ENCODE assay signal across 1 cellular context in the genomic region with DNA sequence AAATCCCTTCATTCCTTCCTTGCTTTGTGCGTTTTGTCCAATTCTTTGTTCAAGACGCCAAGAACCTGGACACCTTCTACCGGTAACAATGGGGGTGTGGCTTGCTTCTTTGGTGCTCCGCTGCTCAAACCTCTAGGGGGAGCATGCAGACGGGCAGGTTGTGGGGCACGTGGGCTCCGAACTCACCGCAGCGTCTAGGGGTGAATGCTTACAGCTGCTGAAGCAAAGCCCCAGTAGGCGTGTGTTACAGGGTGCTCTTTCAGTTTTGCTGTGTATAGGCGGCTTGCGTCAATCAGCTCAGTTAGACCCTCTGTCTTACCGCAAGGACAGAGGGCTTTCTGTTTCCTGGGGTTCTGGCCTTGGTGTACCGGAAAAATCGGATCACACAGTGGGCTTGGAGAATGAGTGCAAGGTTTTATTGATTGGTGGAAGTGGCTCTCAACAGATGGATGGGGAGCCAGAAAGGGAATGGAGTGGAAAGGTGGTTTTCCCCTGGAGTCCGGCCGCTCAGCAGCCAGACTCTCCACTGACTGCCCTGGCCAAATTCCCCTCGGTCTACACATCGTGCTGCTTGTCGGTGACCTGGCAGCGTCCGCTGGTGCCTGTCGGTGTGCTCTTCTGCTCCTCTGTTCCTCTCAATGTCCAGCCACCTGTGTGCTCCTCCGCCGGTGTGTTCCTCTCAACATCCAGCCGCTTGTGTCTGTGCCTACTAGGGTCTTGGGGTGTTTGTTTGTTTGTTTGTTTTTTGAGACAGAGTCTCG.
TF ChIP-seq lines count a peak whose summit lies in the region.

No MANE protein-coding gene starts in this region.

TF ChIP-seq in GM23338, 12 proteins besides CTCF, POLR2A, EP300 and RAD21 (continued from another document):
- TF ChIP-seq, protein P1, sequence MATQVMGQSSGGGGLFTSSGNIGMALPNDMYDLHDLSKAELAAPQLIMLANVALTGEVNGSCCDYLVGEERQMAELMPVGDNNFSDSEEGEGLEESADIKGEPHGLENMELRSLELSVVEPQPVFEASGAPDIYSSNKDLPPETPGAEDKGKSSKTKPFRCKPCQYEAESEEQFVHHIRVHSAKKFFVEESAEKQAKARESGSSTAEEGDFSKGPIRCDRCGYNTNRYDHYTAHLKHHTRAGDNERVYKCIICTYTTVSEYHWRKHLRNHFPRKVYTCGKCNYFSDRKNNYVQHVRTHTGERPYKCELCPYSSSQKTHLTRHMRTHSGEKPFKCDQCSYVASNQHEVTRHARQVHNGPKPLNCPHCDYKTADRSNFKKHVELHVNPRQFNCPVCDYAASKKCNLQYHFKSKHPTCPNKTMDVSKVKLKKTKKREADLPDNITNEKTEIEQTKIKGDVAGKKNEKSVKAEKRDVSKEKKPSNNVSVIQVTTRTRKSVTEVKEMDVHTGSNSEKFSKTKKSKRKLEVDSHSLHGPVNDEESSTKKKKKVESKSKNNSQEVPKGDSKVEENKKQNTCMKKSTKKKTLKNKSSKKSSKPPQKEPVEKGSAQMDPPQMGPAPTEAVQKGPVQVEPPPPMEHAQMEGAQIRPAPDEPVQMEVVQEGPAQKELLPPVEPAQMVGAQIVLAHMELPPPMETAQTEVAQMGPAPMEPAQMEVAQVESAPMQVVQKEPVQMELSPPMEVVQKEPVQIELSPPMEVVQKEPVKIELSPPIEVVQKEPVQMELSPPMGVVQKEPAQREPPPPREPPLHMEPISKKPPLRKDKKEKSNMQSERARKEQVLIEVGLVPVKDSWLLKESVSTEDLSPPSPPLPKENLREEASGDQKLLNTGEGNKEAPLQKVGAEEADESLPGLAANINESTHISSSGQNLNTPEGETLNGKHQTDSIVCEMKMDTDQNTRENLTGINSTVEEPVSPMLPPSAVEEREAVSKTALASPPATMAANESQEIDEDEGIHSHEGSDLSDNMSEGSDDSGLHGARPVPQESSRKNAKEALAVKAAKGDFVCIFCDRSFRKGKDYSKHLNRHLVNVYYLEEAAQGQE (IDR thresholded peaks at IDR 0.05; ENCODE audit: unreplicated experiment), result no peak
- TF ChIP-seq STAT1 (IDR thresholded peaks at IDR 0.05; ENCODE audit: unreplicated experiment), result no peak
- TF ChIP-seq, protein P2, sequence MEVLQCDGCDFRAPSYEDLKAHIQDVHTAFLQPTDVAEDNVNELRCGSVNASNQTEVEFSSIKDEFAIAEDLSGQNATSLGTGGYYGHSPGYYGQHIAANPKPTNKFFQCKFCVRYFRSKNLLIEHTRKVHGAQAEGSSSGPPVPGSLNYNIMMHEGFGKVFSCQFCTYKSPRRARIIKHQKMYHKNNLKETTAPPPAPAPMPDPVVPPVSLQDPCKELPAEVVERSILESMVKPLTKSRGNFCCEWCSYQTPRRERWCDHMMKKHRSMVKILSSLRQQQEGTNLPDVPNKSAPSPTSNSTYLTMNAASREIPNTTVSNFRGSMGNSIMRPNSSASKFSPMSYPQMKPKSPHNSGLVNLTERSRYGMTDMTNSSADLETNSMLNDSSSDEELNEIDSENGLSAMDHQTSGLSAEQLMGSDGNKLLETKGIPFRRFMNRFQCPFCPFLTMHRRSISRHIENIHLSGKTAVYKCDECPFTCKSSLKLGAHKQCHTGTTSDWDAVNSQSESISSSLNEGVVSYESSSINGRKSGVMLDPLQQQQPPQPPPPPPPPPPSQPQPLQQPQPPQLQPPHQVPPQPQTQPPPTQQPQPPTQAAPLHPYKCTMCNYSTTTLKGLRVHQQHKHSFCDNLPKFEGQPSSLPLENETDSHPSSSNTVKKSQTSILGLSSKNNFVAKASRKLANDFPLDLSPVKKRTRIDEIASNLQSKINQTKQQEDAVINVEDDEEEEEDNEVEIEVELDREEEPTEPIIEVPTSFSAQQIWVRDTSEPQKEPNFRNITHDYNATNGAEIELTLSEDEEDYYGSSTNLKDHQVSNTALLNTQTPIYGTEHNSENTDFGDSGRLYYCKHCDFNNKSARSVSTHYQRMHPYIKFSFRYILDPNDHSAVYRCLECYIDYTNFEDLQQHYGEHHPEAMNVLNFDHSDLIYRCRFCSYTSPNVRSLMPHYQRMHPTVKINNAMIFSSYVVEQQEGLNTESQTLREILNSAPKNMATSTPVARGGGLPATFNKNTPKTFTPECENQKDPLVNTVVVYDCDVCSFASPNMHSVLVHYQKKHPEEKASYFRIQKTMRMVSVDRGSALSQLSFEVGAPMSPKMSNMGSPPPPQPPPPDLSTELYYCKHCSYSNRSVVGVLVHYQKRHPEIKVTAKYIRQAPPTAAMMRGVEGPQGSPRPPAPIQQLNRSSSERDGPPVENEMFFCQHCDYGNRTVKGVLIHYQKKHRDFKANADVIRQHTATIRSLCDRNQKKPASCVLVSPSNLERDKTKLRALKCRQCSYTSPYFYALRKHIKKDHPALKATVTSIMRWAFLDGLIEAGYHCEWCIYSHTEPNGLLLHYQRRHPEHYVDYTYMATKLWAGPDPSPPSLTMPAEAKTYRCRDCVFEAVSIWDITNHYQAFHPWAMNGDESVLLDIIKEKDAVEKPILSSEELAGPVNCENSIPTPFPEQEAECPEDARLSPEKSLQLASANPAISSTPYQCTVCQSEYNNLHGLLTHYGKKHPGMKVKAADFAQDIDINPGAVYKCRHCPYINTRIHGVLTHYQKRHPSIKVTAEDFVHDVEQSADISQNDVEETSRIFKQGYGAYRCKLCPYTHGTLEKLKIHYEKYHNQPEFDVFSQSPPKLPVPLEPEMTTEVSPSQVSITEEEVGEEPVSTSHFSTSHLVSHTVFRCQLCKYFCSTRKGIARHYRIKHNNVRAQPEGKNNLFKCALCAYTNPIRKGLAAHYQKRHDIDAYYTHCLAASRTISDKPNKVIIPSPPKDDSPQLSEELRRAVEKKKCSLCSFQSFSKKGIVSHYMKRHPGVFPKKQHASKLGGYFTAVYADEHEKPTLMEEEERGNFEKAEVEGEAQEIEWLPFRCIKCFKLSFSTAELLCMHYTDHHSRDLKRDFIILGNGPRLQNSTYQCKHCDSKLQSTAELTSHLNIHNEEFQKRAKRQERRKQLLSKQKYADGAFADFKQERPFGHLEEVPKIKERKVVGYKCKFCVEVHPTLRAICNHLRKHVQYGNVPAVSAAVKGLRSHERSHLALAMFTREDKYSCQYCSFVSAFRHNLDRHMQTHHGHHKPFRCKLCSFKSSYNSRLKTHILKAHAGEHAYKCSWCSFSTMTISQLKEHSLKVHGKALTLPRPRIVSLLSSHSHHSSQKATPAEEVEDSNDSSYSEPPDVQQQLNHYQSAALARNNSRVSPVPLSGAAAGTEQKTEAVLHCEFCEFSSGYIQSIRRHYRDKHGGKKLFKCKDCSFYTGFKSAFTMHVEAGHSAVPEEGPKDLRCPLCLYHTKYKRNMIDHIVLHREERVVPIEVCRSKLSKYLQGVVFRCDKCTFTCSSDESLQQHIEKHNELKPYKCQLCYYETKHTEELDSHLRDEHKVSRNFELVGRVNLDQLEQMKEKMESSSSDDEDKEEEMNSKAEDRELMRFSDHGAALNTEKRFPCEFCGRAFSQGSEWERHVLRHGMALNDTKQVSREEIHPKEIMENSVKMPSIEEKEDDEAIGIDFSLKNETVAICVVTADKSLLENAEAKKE (CRISPR knock-in tag; IDR thresholded peaks at IDR 0.05), result no peak
